Comparison of ENCODE assay signal across 16 cellular contexts in the genomic region with DNA sequence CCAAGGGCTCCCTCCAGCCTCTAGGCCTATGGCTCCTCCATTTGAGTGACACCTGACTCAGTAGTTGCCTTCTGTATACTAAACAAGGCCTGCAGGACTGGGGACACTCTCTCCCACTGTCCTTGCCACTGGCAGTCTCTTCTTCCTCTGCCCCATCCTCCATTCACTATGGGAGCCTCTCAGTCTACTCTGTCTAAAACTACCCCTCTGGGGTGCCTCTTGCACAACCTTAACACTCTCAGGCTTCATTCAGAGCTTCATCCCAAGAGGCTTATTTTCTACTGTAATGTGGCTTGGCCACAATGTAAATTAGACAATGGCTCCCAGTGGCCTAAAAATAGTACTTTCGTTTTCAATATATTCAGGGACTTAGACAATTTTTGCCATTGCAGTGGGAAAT.
DNase-seq lines count a peak whose midpoint lies in the region; ATAC-seq and TF ChIP-seq lines count a peak whose summit lies in the region.
"Had no signal": no experiment of that assay in that cellular context is flagged by ENCODE, and none has a peak within 500 bp of the region (broad histone marks: within the 10 kb centered on the region; RNA-seq: fewer than 3 reads in every experiment).

No MANE protein-coding gene starts in this region.

- H3K9me3 ChIP-seq in transverse colon, result no peaks in the 10 kb centered on the region
- H3K9me3 ChIP-seq: Caco-2 had no signal

- H3K27ac ChIP-seq in KMS-11 (peak overlapping the region; percentile 85), transverse colon (no peak overlapping the region)
- H3K27ac ChIP-seq: tibial artery had no signal

- peaks cover 21% of the 10 kb centered on the region for H3K36me3 Mint-ChIP-seq in activated naive CD4-positive, alpha-beta T cell treated with anti-CD3 and anti-CD28 coated beads, Interleukin-2, amount 50 U/mL, for 24 hours
- peaks cover 25% of the 10 kb centered on the region for H3K36me3 Mint-ChIP-seq in activated T-helper 1 cell treated with anti-CD3 and anti-CD28 coated beads, Interleukin-12 subunit alpha, Interleukin-12 subunit beta, Interleukin-2, Interleukin-4 antibody, amounts not matched to agents 30 ng/mL and 10 ng/mL and 1 ng/mL, durations not matched to agents 14 hours and 24 hours and 36 hours (ENCODE audit: low read depth)
- H3K36me3 Mint-ChIP-seq in stimulated activated naive B cell treated with anti-CD40 and anti-IgM and Interleukin-4, amounts not matched to agents 10 μg/mL and 1 μg/mL and 100 μg/mL, for 72 hours, result peaks cover 15 to 28% of the 10 kb centered on the region in 2 donors

- intact Hi-C loops in activated T-helper 1 cell treated with anti-CD3 and anti-CD28 coated beads, Interleukin-12 subunit alpha, Interleukin-12 subunit beta, Interleukin-2, Interleukin-4 antibody, amounts not matched to agents 30 ng/mL and 10 ng/mL and 1 ng/mL, durations not matched to agents 14 hours and 24 hours and 36 hours (cut with micrococcal nuclease), result loop anchor here (2.0 kb wide), 1 partner anchor 26 kb away; no protein-coding TSS in a partner anchor
- intact Hi-C loops in transverse colon (cut with DNase I; ENCODE audit: low total_unique reads), result no loop called here

- no peak for DNase-seq in activated naive CD4-positive, alpha-beta T cell treated with anti-CD3 and anti-CD28 coated beads, Interleukin-2, amount 50 U/mL, for 16 hours
- DNase-seq in activated T-helper 1 cell treated with anti-CD3 and anti-CD28 coated beads, Interleukin-12 subunit alpha, Interleukin-12 subunit beta, Interleukin-2, Interleukin-4 antibody, amounts not matched to agents 30 ng/mL and 10 ng/mL and 1 ng/mL, durations not matched to agents 14 hours and 24 hours and 36 hours (ENCODE audit: low spot score), result no peak
- no peak for DNase-seq in stimulated activated naive B cell treated with anti-CD40 and anti-IgM and Interleukin-4, amounts not matched to agents 10 μg/mL and 1 μg/mL and 100 μg/mL, for 72 hours
- DNase-seq in transverse colon (no peak), NCI-H345 treated with DMSO at 0.1 percent for 48 hours (lab: John Stamatoyannopoulos, UW; ENCODE audit: unreplicated experiment) (no peak), UCSD-AML1 (lab: John Stamatoyannopoulos, UW; ENCODE audit: unreplicated experiment) (no peak)
- DNase-seq: amniotic stem cell, Caco-2, Kasumi-1, NCI-H1417 treated with DMSO at 0.1 percent for 48 hours, occipital lobe, right cardiac atrium, tibial artery had no signal

- no peak for TF ChIP-seq POLR2A in transverse colon (IDR thresholded peaks at IDR 0.05)

- no peaks in the 10 kb centered on the region for H4K20me1 ChIP-seq in KMS-11 (ENCODE audit: insufficient read depth)

- peaks cover 36% of the 10 kb centered on the region for H3K4me1 Mint-ChIP-seq in activated naive CD4-positive, alpha-beta T cell treated with anti-CD3 and anti-CD28 coated beads, Interleukin-2, amount 50 U/mL, for 24 hours
- H3K4me1 Mint-ChIP-seq in activated T-helper 1 cell treated with anti-CD3 and anti-CD28 coated beads, Interleukin-12 subunit alpha, Interleukin-12 subunit beta, Interleukin-2, Interleukin-4 antibody, amounts not matched to agents 30 ng/mL and 10 ng/mL and 1 ng/mL, durations not matched to agents 14 hours and 24 hours and 36 hours (ENCODE audit: low read depth), result peaks cover 22% of the 10 kb centered on the region
- H3K4me1 Mint-ChIP-seq in stimulated activated naive B cell treated with anti-CD40 and anti-IgM and Interleukin-4, amounts not matched to agents 10 μg/mL and 1 μg/mL and 100 μg/mL, for 72 hours, result peaks cover 25 to 34% of the 10 kb centered on the region in 2 donors
- H3K4me1 Mint-ChIP-seq: GM23338 had no signal

- peak overlapping the region; percentile 85 for H3K27ac Mint-ChIP-seq in activated naive CD4-positive, alpha-beta T cell treated with anti-CD3 and anti-CD28 coated beads, Interleukin-2, amount 50 U/mL, for 24 hours
- H3K27ac Mint-ChIP-seq in activated T-helper 1 cell treated with anti-CD3 and anti-CD28 coated beads, Interleukin-12 subunit alpha, Interleukin-12 subunit beta, Interleukin-2, Interleukin-4 antibody, amounts not matched to agents 30 ng/mL and 10 ng/mL and 1 ng/mL, durations not matched to agents 14 hours and 24 hours and 36 hours, result peak overlapping the region; percentile 85
- no peak overlapping the region for H3K27ac Mint-ChIP-seq in stimulated activated naive B cell treated with anti-CD40 and anti-IgM and Interleukin-4, amounts not matched to agents 10 μg/mL and 1 μg/mL and 100 μg/mL, for 72 hours
- H3K27ac Mint-ChIP-seq: GM23338 had no signal

- no peak overlapping the region for H2AFZ ChIP-seq in KMS-11 (ENCODE audit: low read depth)
- H2AFZ ChIP-seq: GM23338 had no signal

- no peaks in the 10 kb centered on the region for H3K36me3 ChIP-seq in KMS-11 (ENCODE audit: insufficient read depth)
- H3K36me3 ChIP-seq in transverse colon, result no peaks in the 10 kb centered on the region
- H3K36me3 ChIP-seq: tibial artery had no signal

- H3K27me3 ChIP-seq in KMS-11 (ENCODE audit: insufficient read depth, low read depth) (no peaks in the 10 kb centered on the region), transverse colon (no peaks in the 10 kb centered on the region)
- H3K27me3 ChIP-seq: tibial artery had no signal

- no peaks in the 10 kb centered on the region for H3K79me2 ChIP-seq in KMS-11 (ENCODE audit: insufficient read depth, low read depth)

- H3K27me3 Mint-ChIP-seq in activated naive CD4-positive, alpha-beta T cell treated with anti-CD3 and anti-CD28 coated beads, Interleukin-2, amount 50 U/mL, for 24 hours, result no peaks in the 10 kb centered on the region
- no peaks in the 10 kb centered on the region for H3K27me3 Mint-ChIP-seq in activated T-helper 1 cell treated with anti-CD3 and anti-CD28 coated beads, Interleukin-12 subunit alpha, Interleukin-12 subunit beta, Interleukin-2, Interleukin-4 antibody, amounts not matched to agents 30 ng/mL and 10 ng/mL and 1 ng/mL, durations not matched to agents 14 hours and 24 hours and 36 hours (ENCODE audit: insufficient read depth)
- no peaks in the 10 kb centered on the region for H3K27me3 Mint-ChIP-seq in stimulated activated naive B cell treated with anti-CD40 and anti-IgM and Interleukin-4, amounts not matched to agents 10 μg/mL and 1 μg/mL and 100 μg/mL, for 72 hours

- 69% methylated on average over 1 of the region's 1 CpG; no CpG with 5 or more reads in 1 of the 2 donors for WGBS in transverse colon (ENCODE audit: low coverage in 1 of 2), 2 donors

- TF ChIP-seq EP300 in transverse colon (IDR thresholded peaks at IDR 0.05; ENCODE audit: low read depth), result no peak

- H3K4me1 ChIP-seq in KMS-11 (ENCODE audit: low read depth, poor library complexity, severe bottlenecking) (peaks cover 75% of the 10 kb centered on the region), transverse colon (no peaks in the 10 kb centered on the region)
- H3K4me1 ChIP-seq: Caco-2, tibial artery had no signal

- H3K4me3 Mint-ChIP-seq in activated naive CD4-positive, alpha-beta T cell treated with anti-CD3 and anti-CD28 coated beads, Interleukin-2, amount 50 U/mL, for 24 hours, result peak overlapping the region; percentile 66
- peak overlapping the region; percentile 47 for H3K4me3 Mint-ChIP-seq in activated T-helper 1 cell treated with anti-CD3 and anti-CD28 coated beads, Interleukin-12 subunit alpha, Interleukin-12 subunit beta, Interleukin-2, Interleukin-4 antibody, amounts not matched to agents 30 ng/mL and 10 ng/mL and 1 ng/mL, durations not matched to agents 14 hours and 24 hours and 36 hours
- H3K4me3 Mint-ChIP-seq in stimulated activated naive B cell treated with anti-CD40 and anti-IgM and Interleukin-4, amounts not matched to agents 10 μg/mL and 1 μg/mL and 100 μg/mL, for 72 hours, result peak overlapping the region; percentile 44 to 76
- H3K4me3 Mint-ChIP-seq: GM23338 had no signal

- H3K4me3 ChIP-seq in KMS-11 (IDR thresholded peaks at IDR 0.05; ENCODE audit: insufficient read depth, low read depth, low read length) (no peak overlapping the region), transverse colon (no peak overlapping the region)
- H3K4me3 ChIP-seq: GM23338, tibial artery had no signal

- TF ChIP-seq CTCF in KMS-11 (conservative IDR thresholded peaks at IDR 0.05; ENCODE audit: low read depth, low read length) (no peak), transverse colon (IDR thresholded peaks at IDR 0.05) (no peak)

- peak in 1 of 2 donors; percentile 14 for ATAC-seq in stimulated activated naive B cell treated with anti-CD40 and anti-IgM and Interleukin-4, amounts not matched to agents 10 μg/mL and 1 μg/mL and 100 μg/mL, for 72 hours (replicated peaks)
- ATAC-seq: GM23338, right cardiac atrium had no signal

- in situ Hi-C loops in transverse colon (cut with MboI; ENCODE audit: low pct_ligation_motif_present in 1 of 4, low pct_unique_long_range_greater_than_20kb in 1 of 4, low sequenced_read_pairs in 3 of 4), result no loop called here

- peak overlapping the region; percentile 89 for H3K4me2 ChIP-seq in KMS-11
- H3K4me2 ChIP-seq: GM23338 had no signal

- H3K9ac ChIP-seq in KMS-11, result peak overlapping the region; percentile 4; the same call in 1 of the 2 replicates

- H3K9me3 Mint-ChIP-seq in activated naive CD4-positive, alpha-beta T cell treated with anti-CD3 and anti-CD28 coated beads, Interleukin-2, amount 50 U/mL, for 24 hours, result peaks cover 15% of the 10 kb centered on the region
- peaks cover 47% of the 10 kb centered on the region for H3K9me3 Mint-ChIP-seq in activated T-helper 1 cell treated with anti-CD3 and anti-CD28 coated beads, Interleukin-12 subunit alpha, Interleukin-12 subunit beta, Interleukin-2, Interleukin-4 antibody, amounts not matched to agents 30 ng/mL and 10 ng/mL and 1 ng/mL, durations not matched to agents 14 hours and 24 hours and 36 hours
- H3K9me3 Mint-ChIP-seq in stimulated activated naive B cell treated with anti-CD40 and anti-IgM and Interleukin-4, amounts not matched to agents 10 μg/mL and 1 μg/mL and 100 μg/mL, for 72 hours, result peaks cover 17 to 27% of the 10 kb centered on the region in 2 donors
